In genomic region chr1:165858364-165858823, GRCh38 we compare ENCODE assay signal across 13 cellular contexts. TPM values are rescaled to one million over a fixed set of nuclear protein-coding genes. Genes with fewer than 3 reads are reported as not detected.
DNase-seq lines count a peak whose midpoint lies in the region; ATAC-seq and FAIRE-seq lines count a peak whose summit lies in the region.
"Had no signal": no experiment of that assay in that cellular context is flagged by ENCODE, and none has a peak within 500 bp of the region (broad histone marks: within the 10 kb centered on the region; RNA-seq: fewer than 3 reads in every experiment).

No MANE protein-coding gene starts in this region.

- H3K36me3 Mint-ChIP-seq in activated CD4-positive, alpha-beta T cell treated with anti-CD3 and anti-CD28 coated beads, Interleukin-2, amount 10 ng/mL, durations not matched to agents 24 days and 14 days (ENCODE audit: low read depth) = peaks cover 3% of the 10 kb centered on the region
- H3K36me3 Mint-ChIP-seq: CD4-positive, CD25-positive, alpha-beta regulatory T cell had no signal

- H3K27ac ChIP-seq in SJCRH30 (peak overlapping the region; percentile 58), mucosa of rectum (ENCODE audit: low read depth in 2 of 2, low read length in 2 of 2) (peak overlapping the region; percentile 46 to 77)
- H3K27ac ChIP-seq: SK-N-MC, stomach had no signal

- H3K9me3 ChIP-seq in SJCRH30 (replicated peaks) (no peaks in the 10 kb centered on the region), mucosa of rectum (ENCODE audit: control insufficient read depth in 2 of 2, low read length in 2 of 2) (no peaks in the 10 kb centered on the region)
- H3K9me3 ChIP-seq: stomach had no signal

- FAIRE-seq in GM19239 (lab: Jason Lieb, UNC) = no peak
- FAIRE-seq: colon had no signal

- H3K27me3 Mint-ChIP-seq in stimulated activated naive CD8-positive, alpha-beta T cell treated with anti-CD3 and anti-CD28 coated beads, Interleukin-15, amount 100 ng/mL, for 72 hours = no peaks in the 10 kb centered on the region
- H3K27me3 Mint-ChIP-seq in activated CD4-positive, alpha-beta T cell treated with anti-CD3 and anti-CD28 coated beads, Interleukin-2, amount 10 ng/mL, durations not matched to agents 24 days and 14 days = no peaks in the 10 kb centered on the region
- H3K27me3 Mint-ChIP-seq: activated B cell treated with CpG ODN at 0.5 μM for 24 hours had no signal

- H3K27me3 ChIP-seq in SJCRH30 = no peaks in the 10 kb centered on the region
- no peaks in the 10 kb centered on the region for H3K27me3 ChIP-seq in mucosa of rectum (ENCODE audit: control insufficient read depth in 2 of 2, insufficient read depth in 2 of 2, low read length in 2 of 2)
- H3K27me3 ChIP-seq: stomach had no signal

- H3K9ac ChIP-seq in mucosa of rectum (ENCODE audit: low read depth in 1 of 2, low read length in 2 of 2) = no peak overlapping the region

- H3K9me3 Mint-ChIP-seq in stimulated activated naive CD8-positive, alpha-beta T cell treated with anti-CD3 and anti-CD28 coated beads, Interleukin-15, amount 100 ng/mL, for 72 hours = no peaks in the 10 kb centered on the region
- no peaks in the 10 kb centered on the region for H3K9me3 Mint-ChIP-seq in activated CD4-positive, alpha-beta T cell treated with anti-CD3 and anti-CD28 coated beads, Interleukin-2, amount 10 ng/mL, durations not matched to agents 24 days and 14 days
- H3K9me3 Mint-ChIP-seq: activated B cell treated with CpG ODN at 0.5 μM for 24 hours; CD4-positive, CD25-positive, alpha-beta regulatory T cell had no signal

- H3K4me1 ChIP-seq in SJCRH30 (peaks cover 42% of the 10 kb centered on the region), mucosa of rectum (ENCODE audit: control insufficient read depth in 2 of 2, insufficient read depth in 2 of 2, low read length in 2 of 2) (peaks cover 56 to 65% of the 10 kb centered on the region in 2 donors)

- no peak for ATAC-seq in GM21447 (IDR thresholded peaks at IDR 0.05; ENCODE audit: unreplicated experiment)
- ATAC-seq in stimulated activated naive CD8-positive, alpha-beta T cell treated with anti-CD3 and anti-CD28 coated beads, Interleukin-15, amount 100 ng/mL, for 72 hours = no peak

- peak; percentile 94 for DNase-seq in DMS153 (lab: John Stamatoyannopoulos, UW)
- peak; percentile 61 for DNase-seq in NCI-H1105 (lab: John Stamatoyannopoulos, UW)
- peak; percentile 67 to 76 for DNase-seq in SJCRH30
- DNase-seq in GM19239 (ENCODE audit: insufficient read length, low spot score) = no peak
- DNase-seq in stimulated activated naive CD8-positive, alpha-beta T cell treated with anti-CD3 and anti-CD28 coated beads, Interleukin-15, amount 100 ng/mL, for 72 hours = no peak
- DNase-seq in activated CD4-positive, alpha-beta T cell treated with anti-CD3 and anti-CD28 coated beads, Interleukin-2, amount 10 ng/mL, durations not matched to agents 24 days and 14 days = no peak
- DNase-seq: activated B cell treated with CpG ODN at 0.5 μM for 24 hours; CD4-positive, CD25-positive, alpha-beta regulatory T cell; stomach had no signal

- H3K36me3 ChIP-seq in SJCRH30 (peaks cover 2% of the 10 kb centered on the region; the same call in 1 of the 2 replicates), mucosa of rectum (ENCODE audit: control insufficient read depth in 2 of 2, insufficient read depth in 2 of 2, low read length in 2 of 2) (no peaks in the 10 kb centered on the region)
- H3K36me3 ChIP-seq: stomach had no signal

- H3K4me3 ChIP-seq in SJCRH30 = no peak overlapping the region
- H3K4me3 ChIP-seq in mucosa of rectum (ENCODE audit: low read length in 2 of 2) = peak overlapping the region; percentile 19 to 32
- H3K4me3 ChIP-seq: SK-N-MC, stomach had no signal

- H3K4me1 Mint-ChIP-seq in stimulated activated naive CD8-positive, alpha-beta T cell treated with anti-CD3 and anti-CD28 coated beads, Interleukin-15, amount 100 ng/mL, for 72 hours = peaks cover 50% of the 10 kb centered on the region
- peaks cover 45% of the 10 kb centered on the region for H3K4me1 Mint-ChIP-seq in activated CD4-positive, alpha-beta T cell treated with anti-CD3 and anti-CD28 coated beads, Interleukin-2, amount 10 ng/mL, durations not matched to agents 24 days and 14 days

- intact Hi-C loops in activated CD4-positive, alpha-beta T cell treated with anti-CD3 and anti-CD28 coated beads, Interleukin-2, amount 10 ng/mL, durations not matched to agents 24 days and 14 days (cut with micrococcal nuclease) = no loop called here

- H3K27ac Mint-ChIP-seq in stimulated activated naive CD8-positive, alpha-beta T cell treated with anti-CD3 and anti-CD28 coated beads, Interleukin-15, amount 100 ng/mL, for 72 hours = no peak overlapping the region
- no peak overlapping the region for H3K27ac Mint-ChIP-seq in activated CD4-positive, alpha-beta T cell treated with anti-CD3 and anti-CD28 coated beads, Interleukin-2, amount 10 ng/mL, durations not matched to agents 24 days and 14 days
- H3K27ac Mint-ChIP-seq: activated B cell treated with CpG ODN at 0.5 μM for 24 hours had no signal

- H3K4me3 Mint-ChIP-seq in stimulated activated naive CD8-positive, alpha-beta T cell treated with anti-CD3 and anti-CD28 coated beads, Interleukin-15, amount 100 ng/mL, for 72 hours = no peak overlapping the region
- no peak overlapping the region for H3K4me3 Mint-ChIP-seq in activated CD4-positive, alpha-beta T cell treated with anti-CD3 and anti-CD28 coated beads, Interleukin-2, amount 10 ng/mL, durations not matched to agents 24 days and 14 days
- H3K4me3 Mint-ChIP-seq: activated B cell treated with CpG ODN at 0.5 μM for 24 hours; CD4-positive, CD25-positive, alpha-beta regulatory T cell had no signal

RNA-seq across cellular contexts. Expression of gene UCK2, which starts 31.0 kb away (rescaled TPM):
- total RNA-seq in SJCRH30 (2014; rRNA removed; shearing (Covaris generic)) = 84.2 and 85.0 TPM in 2 replicates
- total RNA-seq in activated CD4-positive, alpha-beta T cell treated with anti-CD3 and anti-CD28 coated beads, Interleukin-2, amount 10 ng/mL, durations not matched to agents 24 days and 14 days = 108 and 110 TPM in 2 replicates

Comparison
In these comparisons a context has a peak if more than half of its experiments do, and no peak if none do; other contexts are left out.
1. DNase-seq: peak in DMS153 (single experiment), NCI-H1105 (single experiment) and SJCRH30 (2 of 2); none in GM19239 (single experiment), stimulated activated naive CD8-positive, alpha-beta T cell treated with anti-CD3 and anti-CD28 coated beads, Interleukin-15, amount 100 ng/mL, for 72 hours (0 of 2) and activated CD4-positive, alpha-beta T cell treated with anti-CD3 and anti-CD28 coated beads, Interleukin-2, amount 10 ng/mL, durations not matched to agents 24 days and 14 days (single experiment).